In genomic region chr17:749359-749758, GRCh38 we compare ENCODE assay signal across 6 cellular contexts. TPM values are rescaled to one million over a fixed set of nuclear protein-coding genes. Genes with fewer than 3 reads are reported as not detected.
DNase-seq lines count a peak whose midpoint lies in the region; ATAC-seq and TF ChIP-seq lines count a peak whose summit lies in the region.
"Not testable (repeated sequence)": the region's sequence is repeated elsewhere in the genome, so short reads cannot be mapped to it uniquely, and the experiment has no call there.

No MANE protein-coding gene starts in this region.

- H3K36me3 ChIP-seq in DND-41 (ENCODE audit: insufficient read depth, low read length): peaks cover 52% of the 10 kb centered on the region
- peaks cover 41% of the 10 kb centered on the region for H3K36me3 ChIP-seq in PC-9 (ENCODE audit: low read depth)

- H4K20me1 ChIP-seq in DND-41 (ENCODE audit: insufficient read depth, low read length) (peaks cover 58% of the 10 kb centered on the region), PC-9 (ENCODE audit: insufficient read depth) (peaks cover 38% of the 10 kb centered on the region)

- H2AFZ ChIP-seq in DND-41 (ENCODE audit: low read depth, low read length); PC-9: not testable (repeated sequence)

- H3K9ac ChIP-seq in DND-41 (ENCODE audit: low read depth, low read length): not testable (repeated sequence)

- H3K79me2 ChIP-seq in DND-41 (ENCODE audit: insufficient read depth, low read length) (peaks cover 74% of the 10 kb centered on the region), PC-9 (ENCODE audit: low read depth) (peaks cover 64% of the 10 kb centered on the region)

- POLR2A ChIA-PET in PC-9 (lab: Charles Lee; ENCODE audit: unreplicated experiment): not testable (repeated sequence)
- POLR2A ChIA-PET in activated CD8-positive, alpha-beta T cell treated with anti-CD3 and anti-CD28 coated beads, Interleukin-2, amount 10 ng/mL, durations not matched to agents 7 days and 5 days (lab: Charles Lee): interaction anchor here (1.1 kb wide), 1 partner anchor 33 kb away, joined by 4 read pairs; the partner anchor contains the start of genes GLOD4 and MRM3

- not testable (repeated sequence) for H3K27ac ChIP-seq in DND-41 (ENCODE audit: low read length); PC-9

- ATAC-seq in DND-41 (ENCODE audit: insufficient read depth, low read depth); activated CD8-positive, alpha-beta T cell treated with anti-CD3 and anti-CD28 coated beads, Interleukin-2, amount 10 ng/mL, durations not matched to agents 7 days and 5 days; stimulated activated effector memory CD8-positive, alpha-beta T cell treated with anti-CD3 and anti-CD28 coated beads, Interleukin-12 subunit alpha, Interleukin-12 subunit beta, amount 100 ng/mL, for 72 hours: not testable (repeated sequence)

- not testable (repeated sequence) for H3K9me2 ChIP-seq in PC-9 (ENCODE audit: insufficient read depth)

- peaks cover 31% of the 10 kb centered on the region for H3K4me1 Mint-ChIP-seq in activated CD8-positive, alpha-beta T cell treated with anti-CD3 and anti-CD28 coated beads, Interleukin-2, amount 10 ng/mL, durations not matched to agents 7 days and 5 days (ENCODE audit: low read depth)
- peaks cover 37% of the 10 kb centered on the region for H3K4me1 Mint-ChIP-seq in activated naive CD8-positive, alpha-beta T cell (ENCODE audit: low read depth)
- H3K4me1 Mint-ChIP-seq in endothelial cell (ENCODE audit: unreplicated experiment): peaks cover 16% of the 10 kb centered on the region
- H3K4me1 Mint-ChIP-seq in stimulated activated effector memory CD8-positive, alpha-beta T cell treated with anti-CD3 and anti-CD28 coated beads, Interleukin-12 subunit alpha, Interleukin-12 subunit beta, amount 100 ng/mL, for 72 hours: peaks cover 44% of the 10 kb centered on the region

- peaks cover 10% of the 10 kb centered on the region for H3F3A ChIP-seq in PC-9 (ENCODE audit: insufficient read depth, low read depth)

- BruUV-seq in PC-9 (replicated peaks; lab: Mats Ljungman, UMichigan): not testable (repeated sequence)

- not testable (repeated sequence) for H3K27ac Mint-ChIP-seq in activated CD8-positive, alpha-beta T cell treated with anti-CD3 and anti-CD28 coated beads, Interleukin-2, amount 10 ng/mL, durations not matched to agents 7 days and 5 days; activated naive CD8-positive, alpha-beta T cell; endothelial cell (ENCODE audit: unreplicated experiment); stimulated activated effector memory CD8-positive, alpha-beta T cell treated with anti-CD3 and anti-CD28 coated beads, Interleukin-12 subunit alpha, Interleukin-12 subunit beta, amount 100 ng/mL, for 72 hours

- not testable (repeated sequence) for H3K9me3 Mint-ChIP-seq in activated CD8-positive, alpha-beta T cell treated with anti-CD3 and anti-CD28 coated beads, Interleukin-2, amount 10 ng/mL, durations not matched to agents 7 days and 5 days (ENCODE audit: insufficient read depth); activated naive CD8-positive, alpha-beta T cell (ENCODE audit: low read depth); endothelial cell (ENCODE audit: unreplicated experiment); stimulated activated effector memory CD8-positive, alpha-beta T cell treated with anti-CD3 and anti-CD28 coated beads, Interleukin-12 subunit alpha, Interleukin-12 subunit beta, amount 100 ng/mL, for 72 hours

- not testable (repeated sequence) for H3K27me3 ChIP-seq in DND-41 (ENCODE audit: insufficient read depth, low read length, poor library complexity); PC-9 (ENCODE audit: insufficient read depth, low read depth)

- CTCF ChIA-PET in PC-9 (lab: Charles Lee): not testable (repeated sequence)
- CTCF ChIA-PET in activated CD8-positive, alpha-beta T cell treated with anti-CD3 and anti-CD28 coated beads, Interleukin-2, amount 10 ng/mL, durations not matched to agents 7 days and 5 days (lab: Charles Lee): interaction anchor here (2.3 kb wide), 1 partner anchor 337 kb away, joined by 12 read pairs; no protein-coding TSS in a partner anchor

- H3K9me3 ChIP-seq in DND-41 (ENCODE audit: insufficient read depth, low read length, severe bottlenecking); PC-9 (ENCODE audit: insufficient read depth, low read depth): not testable (repeated sequence)

- not testable (repeated sequence) for DNase-seq in DND-41; PC-9; activated CD8-positive, alpha-beta T cell treated with anti-CD3 and anti-CD28 coated beads, Interleukin-2, amount 10 ng/mL, durations not matched to agents 7 days and 5 days; endothelial cell (ENCODE audit: low spot score); stimulated activated effector memory CD8-positive, alpha-beta T cell treated with anti-CD3 and anti-CD28 coated beads, Interleukin-12 subunit alpha, Interleukin-12 subunit beta, amount 100 ng/mL, for 72 hours (ENCODE audit: low spot score in 2 of 2)

- peaks cover 43% of the 10 kb centered on the region for H3K4me1 ChIP-seq in DND-41 (ENCODE audit: insufficient read depth, low read length)
- peaks cover 18% of the 10 kb centered on the region for H3K4me1 ChIP-seq in PC-9 (replicated peaks; ENCODE audit: insufficient read depth)

- H3K4me3 Mint-ChIP-seq in activated CD8-positive, alpha-beta T cell treated with anti-CD3 and anti-CD28 coated beads, Interleukin-2, amount 10 ng/mL, durations not matched to agents 7 days and 5 days: peak overlapping the region; percentile 9
- H3K4me3 Mint-ChIP-seq in activated naive CD8-positive, alpha-beta T cell: peak overlapping the region; percentile 99
- H3K4me3 Mint-ChIP-seq in endothelial cell (ENCODE audit: unreplicated experiment): peak overlapping the region; percentile 49
- peak overlapping the region; percentile 96 for H3K4me3 Mint-ChIP-seq in stimulated activated effector memory CD8-positive, alpha-beta T cell treated with anti-CD3 and anti-CD28 coated beads, Interleukin-12 subunit alpha, Interleukin-12 subunit beta, amount 100 ng/mL, for 72 hours

- peak overlapping the region; percentile 90; the same call in 1 of the 2 replicates for H3K4me2 ChIP-seq in DND-41 (ENCODE audit: insufficient read depth, low read length)
- H3K4me2 ChIP-seq in PC-9: peak overlapping the region; percentile 89; the same call in 1 of the 2 replicates

- TF ChIP-seq CTCF in DND-41 (IDR thresholded peaks at IDR 0.05; ENCODE audit: borderline replicate concordance, extremely low read depth, low read length, poor library complexity, severe bottlenecking); PC-9 (conservative IDR thresholded peaks at IDR 0.05); endothelial cell (IDR thresholded peaks at IDR 0.05; ENCODE audit: unreplicated experiment): not testable (repeated sequence)

- peaks cover 61% of the 10 kb centered on the region for H3K36me3 Mint-ChIP-seq in activated CD8-positive, alpha-beta T cell treated with anti-CD3 and anti-CD28 coated beads, Interleukin-2, amount 10 ng/mL, durations not matched to agents 7 days and 5 days (ENCODE audit: low read depth)
- peaks cover 14% of the 10 kb centered on the region for H3K36me3 Mint-ChIP-seq in activated naive CD8-positive, alpha-beta T cell
- peaks cover 48% of the 10 kb centered on the region for H3K36me3 Mint-ChIP-seq in endothelial cell (ENCODE audit: low read depth, unreplicated experiment)
- peaks cover 63% of the 10 kb centered on the region for H3K36me3 Mint-ChIP-seq in stimulated activated effector memory CD8-positive, alpha-beta T cell treated with anti-CD3 and anti-CD28 coated beads, Interleukin-12 subunit alpha, Interleukin-12 subunit beta, amount 100 ng/mL, for 72 hours

- intact Hi-C loops in PC-9 (cut with micrococcal nuclease; ENCODE audit: unreplicated experiment): not testable (repeated sequence)

- H3K4me3 ChIP-seq in DND-41 (ENCODE audit: low read depth in 1 of 2, low read length in 2 of 2): peak overlapping the region in 1 of 2 experiments; percentile 96; a peak in 2 of 4 replicates
- H3K4me3 ChIP-seq in PC-9: not testable (repeated sequence)

- H3K27me3 Mint-ChIP-seq in activated CD8-positive, alpha-beta T cell treated with anti-CD3 and anti-CD28 coated beads, Interleukin-2, amount 10 ng/mL, durations not matched to agents 7 days and 5 days (ENCODE audit: low read depth); activated naive CD8-positive, alpha-beta T cell: not testable (repeated sequence)
- peaks cover 15% of the 10 kb centered on the region for H3K27me3 Mint-ChIP-seq in endothelial cell (ENCODE audit: unreplicated experiment)

RNA-seq across cellular contexts. Expression of gene GEMIN4, which starts 2.7 kb away (rescaled TPM):
- total RNA-seq in PC-9 (2021) (41.4 and 47.4 TPM in 2 replicates), endothelial cell (ENCODE audit: unreplicated experiment) (17.7 TPM)
- 10 to 100 TPM; 41.4 to 45.8 TPM for total RNA-seq in activated CD8-positive, alpha-beta T cell treated with anti-CD3 and anti-CD28 coated beads, Interleukin-2, amount 10 ng/mL, durations not matched to agents 7 days and 5 days

RNA-seq across cellular contexts. Expression of gene TLCD3A, which starts 17.0 kb away (rescaled TPM):
- total RNA-seq in PC-9 (2021): 13.4 and 29.4 TPM in 2 replicates
- total RNA-seq in activated CD8-positive, alpha-beta T cell treated with anti-CD3 and anti-CD28 coated beads, Interleukin-2, amount 10 ng/mL, durations not matched to agents 7 days and 5 days: 10 to 100 TPM; 17.0 to 17.9 TPM
- total RNA-seq in endothelial cell (ENCODE audit: unreplicated experiment): 24.6 TPM

RNA-seq across cellular contexts. Expression of gene GLOD4, which starts 32.7 kb away (rescaled TPM):
- total RNA-seq in PC-9 (2021) (110 and 123 TPM in 2 replicates), endothelial cell (ENCODE audit: unreplicated experiment) (93.9 TPM)
- total RNA-seq in activated CD8-positive, alpha-beta T cell treated with anti-CD3 and anti-CD28 coated beads, Interleukin-2, amount 10 ng/mL, durations not matched to agents 7 days and 5 days: 10 to 100 TPM; 57.5 to 59.1 TPM

RNA-seq across cellular contexts. Expression of gene MRM3, which starts 32.8 kb away (rescaled TPM):
- total RNA-seq in PC-9 (2021) (23.2 and 25.0 TPM in 2 replicates), endothelial cell (ENCODE audit: unreplicated experiment) (15.9 TPM)
- total RNA-seq in activated CD8-positive, alpha-beta T cell treated with anti-CD3 and anti-CD28 coated beads, Interleukin-2, amount 10 ng/mL, durations not matched to agents 7 days and 5 days: 10 to 100 TPM; 19.4 to 19.6 TPM

RNA-seq across cellular contexts. Expression of gene VPS53, which starts 34.7 kb away (rescaled TPM):
- total RNA-seq in PC-9 (2021): 71.5 and 77.6 TPM in 2 replicates
- total RNA-seq in activated CD8-positive, alpha-beta T cell treated with anti-CD3 and anti-CD28 coated beads, Interleukin-2, amount 10 ng/mL, durations not matched to agents 7 days and 5 days: 10 to 100 TPM; 71.4 to 76.0 TPM
- 60.0 TPM for total RNA-seq in endothelial cell (ENCODE audit: unreplicated experiment)

Comparison
In these comparisons a context has a peak if more than half of its experiments do, and no peak if none do; other contexts are left out.
1. H3K4me3 Mint-ChIP-seq: peak in every context shown above with its lines; median percentile 99 in activated naive CD8-positive, alpha-beta T cell; 96 in stimulated activated effector memory CD8-positive, alpha-beta T cell treated with anti-CD3 and anti-CD28 coated beads, Interleukin-12 subunit alpha, Interleukin-12 subunit beta, amount 100 ng/mL, for 72 hours; 49 in endothelial cell; 9 in activated CD8-positive, alpha-beta T cell treated with anti-CD3 and anti-CD28 coated beads, Interleukin-2, amount 10 ng/mL, durations not matched to agents 7 days and 5 days.